Comparison of ENCODE assay signal across 18 cellular contexts in genomic region chr10:112728118-112728963, GRCh38.
"Had no signal": no experiment of that assay in that cellular context is flagged by ENCODE, and none has a peak within 500 bp of the region (broad histone marks: within the 10 kb centered on the region; RNA-seq: fewer than 3 reads in every experiment).

No MANE protein-coding gene starts in this region.

- H3K9me3 ChIP-seq: prostate gland, right atrium auricular region had no signal

- H3K36me3 Mint-ChIP-seq: activated CD4-positive, alpha-beta memory T cell treated with anti-CD3 and anti-CD28 coated beads for 36 hours had no signal

- H3K4me3 ChIP-seq: cardiac muscle cell, lung, prostate gland, right atrium auricular region had no signal

- H3K27ac ChIP-seq: cardiac muscle cell, prostate gland, right atrium auricular region had no signal

- DNase-seq: activated CD4-positive, alpha-beta memory T cell treated with anti-CD3 and anti-CD28 coated beads for 36 hours; activated CD4-positive, alpha-beta T cell treated with anti-CD3 and anti-CD28 coated beads for 4 hours; activated gamma-delta T cell treated with Interleukin-2 at 50 U/mL for 16 hours; activated T-cell treated with anti-CD3 and anti-CD28 coated beads for 4 hours; dermis blood vessel endothelial cell; effector memory CD4-positive, alpha-beta T cell; foreskin fibroblast; T-helper 2 cell had no signal

- H3K27ac Mint-ChIP-seq: activated CD4-positive, alpha-beta memory T cell treated with anti-CD3 and anti-CD28 coated beads for 36 hours; activated naive CD8-positive, alpha-beta T cell; activated T-helper 1 cell treated with anti-CD3 and anti-CD28 coated beads, Interleukin-12 subunit alpha, Interleukin-12 subunit beta, Interleukin-2, Interleukin-4 antibody, amounts not matched to agents 30 ng/mL and 10 ng/mL and 1 ng/mL, durations not matched to agents 14 hours and 24 hours and 36 hours; nephron; stimulated activated naive CD8-positive, alpha-beta T cell treated with anti-CD3 and anti-CD28 coated beads, Interleukin-15, Interleukin-2, amounts not matched to agents 100 ng/mL and 50 ng/mL, for 24 hours; type B pancreatic cell had no signal

- H3K4me1 ChIP-seq: prostate gland, right atrium auricular region had no signal

- H3K4me3 Mint-ChIP-seq: activated CD4-positive, alpha-beta memory T cell treated with anti-CD3 and anti-CD28 coated beads for 36 hours; activated naive CD8-positive, alpha-beta T cell; activated T-helper 1 cell treated with anti-CD3 and anti-CD28 coated beads, Interleukin-12 subunit alpha, Interleukin-12 subunit beta, Interleukin-2, Interleukin-4 antibody, amounts not matched to agents 30 ng/mL and 10 ng/mL and 1 ng/mL, durations not matched to agents 14 hours and 24 hours and 36 hours; mesothelial cell of epicardium; nephron; stimulated activated naive CD8-positive, alpha-beta T cell treated with anti-CD3 and anti-CD28 coated beads, Interleukin-15, Interleukin-2, amounts not matched to agents 100 ng/mL and 50 ng/mL, for 24 hours; type B pancreatic cell had no signal

- H3K9me3 Mint-ChIP-seq: activated CD4-positive, alpha-beta memory T cell treated with anti-CD3 and anti-CD28 coated beads for 36 hours; activated T-helper 1 cell treated with anti-CD3 and anti-CD28 coated beads, Interleukin-12 subunit alpha, Interleukin-12 subunit beta, Interleukin-2, Interleukin-4 antibody, amounts not matched to agents 30 ng/mL and 10 ng/mL and 1 ng/mL, durations not matched to agents 14 hours and 24 hours and 36 hours; nephron; stimulated activated naive CD8-positive, alpha-beta T cell treated with anti-CD3 and anti-CD28 coated beads, Interleukin-15, Interleukin-2, amounts not matched to agents 100 ng/mL and 50 ng/mL, for 24 hours had no signal

- H3K27me3 ChIP-seq: cardiac muscle cell, right atrium auricular region had no signal

- H3K27me3 Mint-ChIP-seq: activated CD4-positive, alpha-beta memory T cell treated with anti-CD3 and anti-CD28 coated beads for 36 hours; activated naive CD8-positive, alpha-beta T cell; stimulated activated naive CD8-positive, alpha-beta T cell treated with anti-CD3 and anti-CD28 coated beads, Interleukin-15, Interleukin-2, amounts not matched to agents 100 ng/mL and 50 ng/mL, for 24 hours; type B pancreatic cell had no signal

- H3K36me3 ChIP-seq: cardiac muscle cell, prostate gland, right atrium auricular region had no signal
